22 cellular contexts compared by ENCODE assay signal in the genomic region with DNA sequence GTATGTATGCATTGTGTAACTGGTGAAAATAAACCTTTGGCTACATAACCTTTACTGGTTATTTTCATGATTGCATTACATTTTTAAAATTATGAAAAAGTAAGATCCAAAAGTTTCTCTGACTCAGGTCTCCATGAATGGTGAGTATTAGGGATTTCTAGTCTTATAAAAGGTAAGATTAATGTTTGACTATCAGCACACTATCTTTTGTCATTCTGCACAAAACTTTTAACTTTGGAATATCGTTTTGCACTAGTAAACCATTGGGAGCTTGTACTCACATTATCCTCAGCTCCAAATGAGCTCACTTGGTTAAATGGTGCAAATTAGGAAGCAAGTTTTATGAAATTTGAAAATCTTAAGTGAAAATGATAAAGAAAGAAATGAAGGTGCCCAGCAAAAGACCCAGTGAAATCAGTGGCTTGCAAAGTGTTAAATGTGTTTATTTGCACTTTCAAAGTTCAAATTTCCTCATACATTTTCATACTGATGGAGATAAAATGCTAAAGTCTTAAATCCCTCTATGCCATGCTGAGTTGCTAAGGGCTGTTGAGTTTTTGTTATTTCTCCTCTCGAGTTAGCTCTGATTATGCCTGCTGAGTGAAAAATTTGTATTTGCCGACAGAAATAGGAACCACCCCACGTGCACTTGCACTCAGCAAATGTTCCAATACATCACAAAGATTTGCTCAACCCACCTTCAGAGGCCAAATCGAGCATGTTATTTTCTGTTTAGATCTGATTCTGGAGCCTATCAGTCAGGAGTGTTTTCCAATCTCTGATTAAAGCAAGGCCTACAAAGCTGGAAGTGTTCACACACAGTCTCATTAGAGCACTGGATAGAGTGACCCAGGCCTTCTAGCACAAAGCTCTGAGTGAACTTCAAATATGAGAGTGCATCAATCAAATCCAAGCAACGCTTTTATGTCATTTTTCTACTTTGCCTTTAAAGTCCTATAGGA.
A peak's percentile ranks its signal among the peaks of the same experiment; 100 is the strongest.
DNase-seq lines count a peak whose midpoint lies in the region; ATAC-seq, FAIRE-seq and TF ChIP-seq lines count a peak whose summit lies in the region.
"Had no signal": no experiment of that assay in that cellular context is flagged by ENCODE, and none has a peak within 500 bp of the region (broad histone marks: within the 10 kb centered on the region; RNA-seq: fewer than 3 reads in every experiment).

No MANE protein-coding gene starts in this region.

- DNase-seq in GM23338 (ENCODE audit: low spot score) = no peak
- DNase-seq in Panc1 (ENCODE audit: low read depth, low spot score) = no peak
- DNase-seq in HepG2 (ENCODE audit: low spot score) = no peak
- no peak for DNase-seq in neuronal stem cell (ENCODE audit: low spot score)
- no peak for DNase-seq in upper lobe of left lung
- DNase-seq in HuH-7 (ENCODE audit: low spot score) = no peak
- no peak for DNase-seq in NCI-H128 (lab: John Stamatoyannopoulos, UW; ENCODE audit: unreplicated experiment)
- no peak for DNase-seq in stimulated activated CD4-positive, alpha-beta T cell treated with anti-CD3 and anti-CD28 coated beads, Interleukin-4, amount 100 ng/mL, for 1 hour
- DNase-seq: Calu3, HFFc6, MV-4-11, NCI-H1417, NCI-H187, NCI-H2107, NCI-H226, NCI-H526 treated with DMSO at 0.1 percent for 48 hours had no signal

- H3K27ac ChIP-seq in GM23338 (ENCODE audit: low read depth) = no peak overlapping the region
- peak overlapping the region; percentile 75 for H3K27ac ChIP-seq in Panc1 (ENCODE audit: low read length)
- no peak overlapping the region for H3K27ac ChIP-seq in HepG2 (ENCODE audit: extremely low read length, insufficient read depth, low read length)
- no peak overlapping the region for H3K27ac ChIP-seq in neuronal stem cell (replicated peaks; ENCODE audit: low read length)
- no peak overlapping the region for H3K27ac ChIP-seq in upper lobe of left lung
- H3K27ac ChIP-seq: KMS-11 had no signal

- H3K4me1 Mint-ChIP-seq in GM23338 = peaks cover 11% of the 10 kb centered on the region; the same call in 2 of the 3 replicates
- H3K4me1 Mint-ChIP-seq: CD4-positive, alpha-beta memory T cell had no signal

- POLR2A ChIA-PET in Panc1 (lab: Charles Lee) (interaction anchor here (0.6 kb wide), 1 partner anchor 84 kb away, joined by 4 read pairs; no protein-coding TSS in a partner anchor), HepG2 (lab: Yijun Ruan, JAX) (no interaction called here)

- H3F3A ChIP-seq in GM23338 (replicated peaks; ENCODE audit: low read depth) = no peaks in the 10 kb centered on the region

- intact Hi-C loops in Panc1 (cut with micrococcal nuclease; ENCODE audit: unreplicated experiment) = no loop called here
- intact Hi-C loops in HepG2 (cut with micrococcal nuclease; ENCODE audit: unreplicated experiment) = no loop called here

- H3K9ac ChIP-seq in HepG2 (ENCODE audit: insufficient read depth, low read depth, low read length) (no peak overlapping the region), neuronal stem cell (ENCODE audit: low read depth, low read length, poor library complexity) (no peak overlapping the region)
- H3K9ac ChIP-seq: KMS-11 had no signal

- in situ Hi-C loops in Panc1 (cut with HindIII; ENCODE audit: low pct_unique_long_range_greater_than_20kb, low sequenced_read_pairs) = no loop called here
- in situ Hi-C loops in HepG2 (cut with HindIII; ENCODE audit: extremely low pct_ligation_motif_present, low pct_unique_long_range_greater_than_20kb) = no loop called here

- H3K9me3 ChIP-seq in Panc1 (ENCODE audit: control insufficient read depth, insufficient read depth, low read depth, low read length) (peaks cover 3% of the 10 kb centered on the region; the same call in 1 of the 2 replicates), HepG2 (ENCODE audit: low read length) (no peaks in the 10 kb centered on the region), neuronal stem cell (replicated peaks in 1 of 2; ENCODE audit: control insufficient read depth in 2 of 2, insufficient read depth in 1 of 2, low read depth in 1 of 2, low read length in 2 of 2) (no peaks in the 10 kb centered on the region), upper lobe of left lung (no peaks in the 10 kb centered on the region)

- no peak overlapping the region for H3K18ac ChIP-seq in neuronal stem cell (ENCODE audit: low read length)

- FAIRE-seq in HepG2 (lab: Jason Lieb, UNC) = no peak
- FAIRE-seq: A204.1, H54, RCC 7860 had no signal

- WGBS in HepG2 (ENCODE audit: low lambda C conversion rate) = 12% methylated on average over 6 of the region's 6 CpGs
- no CpG with 5 or more reads among the region's 6 CpGs for WGBS in neuronal stem cell (ENCODE audit: extremely low coverage in 2 of 2, insufficient read length in 2 of 2, insufficient replicate concordance in 1 of 2), 2 donors
- WGBS in upper lobe of left lung, 2 donors = 54 to 60% methylated on average over 6 of the region's 6 CpGs

- H3K79me1 ChIP-seq in neuronal stem cell (ENCODE audit: low read depth, low read length) = no peaks in the 10 kb centered on the region

- no peak overlapping the region for H2BK15ac ChIP-seq in neuronal stem cell (ENCODE audit: low read length)

- no peak overlapping the region for H2BK12ac ChIP-seq in neuronal stem cell (ENCODE audit: low read length)

- H3K36me3 ChIP-seq in GM23338 (ENCODE audit: insufficient read depth) (no peaks in the 10 kb centered on the region), Panc1 (ENCODE audit: control insufficient read depth, insufficient read depth, low read length) (no peaks in the 10 kb centered on the region), HepG2 (replicated peaks in 1 of 2; ENCODE audit: control insufficient read depth in 1 of 2, insufficient read depth in 2 of 2, low read length in 2 of 2) (no peaks in the 10 kb centered on the region), neuronal stem cell (replicated peaks in 1 of 2; ENCODE audit: control insufficient read depth in 2 of 2, insufficient read depth in 2 of 2, low read length in 2 of 2) (no peaks in the 10 kb centered on the region), upper lobe of left lung (no peaks in the 10 kb centered on the region)

- no peak overlapping the region for H3K4ac ChIP-seq in neuronal stem cell (ENCODE audit: low read length)

- no peak overlapping the region for H3K4me2 ChIP-seq in GM23338
- H3K4me2 ChIP-seq in HepG2 (ENCODE audit: low read depth, low read length) = peak overlapping the region; percentile 25; the same call in 1 of the 2 replicates
- no peak overlapping the region for H3K4me2 ChIP-seq in neuronal stem cell (ENCODE audit: insufficient read depth, low read length, poor library complexity, severe bottlenecking)
- H3K4me2 ChIP-seq: KMS-11 had no signal

- no peak overlapping the region for H4K91ac ChIP-seq in neuronal stem cell (ENCODE audit: low read depth, low read length, poor library complexity)

- TF ChIP-seq RAD21 in HepG2 (CRISPR knock-in tag; IDR thresholded peaks at IDR 0.05) = no peak

- H3K27me3 ChIP-seq in GM23338 (ENCODE audit: insufficient read depth) (no peaks in the 10 kb centered on the region), Panc1 (ENCODE audit: control insufficient read depth, insufficient read depth, low read length) (no peaks in the 10 kb centered on the region), HepG2 (ENCODE audit: control insufficient read depth in 1 of 2, insufficient read depth in 2 of 2, low read length in 2 of 2) (no peaks in the 10 kb centered on the region), neuronal stem cell (ENCODE audit: control insufficient read depth in 3 of 3, insufficient read depth in 3 of 3, low read depth in 1 of 3, low read length in 3 of 3) (no peaks in the 10 kb centered on the region), upper lobe of left lung (no peaks in the 10 kb centered on the region)

- no peak overlapping the region for H3K14ac ChIP-seq in neuronal stem cell (ENCODE audit: low read length)

- H3K27ac Mint-ChIP-seq in GM23338 = no peak overlapping the region
- H3K27ac Mint-ChIP-seq: CD4-positive, alpha-beta memory T cell; HFFc6 had no signal

- no peaks in the 10 kb centered on the region for H4K20me1 ChIP-seq in GM23338 (replicated peaks; ENCODE audit: insufficient read depth)
- no peaks in the 10 kb centered on the region for H4K20me1 ChIP-seq in HepG2 (ENCODE audit: insufficient read depth, low read length)

- no peaks in the 10 kb centered on the region for H3K9me2 ChIP-seq in GM23338 (ENCODE audit: insufficient read depth)

- no peak for TF ChIP-seq POLR2A in HepG2 (IDR thresholded peaks at IDR 0.05; ENCODE audit: insufficient read depth in 1 of 2, low read depth in 2 of 2, low read length in 2 of 2)
- no peak for TF ChIP-seq POLR2A in upper lobe of left lung (IDR thresholded peaks at IDR 0.05)

- H3K23ac ChIP-seq in neuronal stem cell (ENCODE audit: low read depth, low read length, poor library complexity) = no peak overlapping the region

- H2BK120ac ChIP-seq in neuronal stem cell (ENCODE audit: low read depth, low read length) = no peak overlapping the region

- no peaks in the 10 kb centered on the region for H3K27me3 Mint-ChIP-seq in GM23338 (ENCODE audit: insufficient read depth, low read depth, poor library complexity)
- H3K27me3 Mint-ChIP-seq: CD4-positive, alpha-beta memory T cell had no signal

- no peaks in the 10 kb centered on the region for H3K9me3 Mint-ChIP-seq in GM23338

- H2BK5ac ChIP-seq in neuronal stem cell (ENCODE audit: low read length) = no peak overlapping the region

- no peak overlapping the region for H2AK5ac ChIP-seq in neuronal stem cell (ENCODE audit: low read depth, low read length)

- no peak overlapping the region for H3K4me3 Mint-ChIP-seq in GM23338
- H3K4me3 Mint-ChIP-seq: CD4-positive, alpha-beta memory T cell; HFFc6 had no signal

- H2AFZ ChIP-seq in GM23338 = peak overlapping the region; percentile 34; the same call in 1 of the 2 replicates
- H2AFZ ChIP-seq in HepG2 (ENCODE audit: low read length) = peak overlapping the region; percentile 57
- peak overlapping the region; percentile 58 for H2AFZ ChIP-seq in neuronal stem cell (ENCODE audit: low read length)

- H3K4me1 ChIP-seq in GM23338 (ENCODE audit: insufficient read depth) (no peaks in the 10 kb centered on the region), Panc1 (ENCODE audit: control insufficient read depth, insufficient read depth, low read length) (peaks cover 9% of the 10 kb centered on the region), HepG2 (ENCODE audit: insufficient read depth, low read length) (peaks cover 7% of the 10 kb centered on the region; the same call in 1 of the 2 replicates), neuronal stem cell (ENCODE audit: control insufficient read depth in 2 of 2, insufficient read depth in 1 of 2, low read depth in 1 of 2, low read length in 2 of 2) (no peaks in the 10 kb centered on the region), upper lobe of left lung (no peaks in the 10 kb centered on the region)

- CTCF ChIA-PET in Panc1 (lab: Charles Lee) (no interaction called here), HepG2 (lab: Yijun Ruan, JAX; ENCODE audit: low intra/inter-chr PET ratio, low total read pairs) (no interaction called here)

- no peak overlapping the region for H3K4me3 ChIP-seq in GM23338
- no peak overlapping the region for H3K4me3 ChIP-seq in Panc1 (ENCODE audit: low read depth in 2 of 2, low read length in 2 of 2)
- H3K4me3 ChIP-seq in HepG2 (replicated peaks in 1 of 3; ENCODE audit: insufficient read depth in 1 of 3, low read depth in 2 of 3, low read length in 3 of 3) = no peak overlapping the region
- H3K4me3 ChIP-seq in neuronal stem cell (ENCODE audit: low read length in 2 of 2) = no peak overlapping the region
- no peak overlapping the region for H3K4me3 ChIP-seq in upper lobe of left lung

- no peak overlapping the region for H4K8ac ChIP-seq in neuronal stem cell (ENCODE audit: low read depth, low read length)

- TF ChIP-seq CTCF in GM23338 (conservative IDR thresholded peaks at IDR 0.05; ENCODE audit: low read depth in 2 of 2) = no peak
- no peak for TF ChIP-seq CTCF in Panc1 (IDR thresholded peaks at IDR 0.05)
- no peak for TF ChIP-seq CTCF in HepG2 (CRISPR knock-in tag; IDR thresholded peaks at IDR 0.05)
- TF ChIP-seq CTCF in upper lobe of left lung (IDR thresholded peaks at IDR 0.05) = no peak

- TF ChIP-seq EP300 in HepG2 (IDR thresholded peaks at IDR 0.05; ENCODE audit: low read depth in 2 of 2, low read length in 2 of 2) (no peak), HepG2 (CRISPR knock-in tag; IDR thresholded peaks at IDR 0.05; ENCODE audit: borderline replicate concordance) (no peak), upper lobe of left lung (IDR thresholded peaks at IDR 0.05) (no peak)

- no TSS peak for BruUV-seq in Panc1 (replicated peaks; lab: Mats Ljungman, UMichigan)
- BruUV-seq in HepG2 (replicated peaks; lab: Mats Ljungman, UMichigan) = no TSS peak

- ATAC-seq in GM23338 = no peak
- ATAC-seq in Panc1 = peak; percentile 80
- no peak for ATAC-seq in HepG2
- no peak for ATAC-seq in upper lobe of left lung (ENCODE audit: low FRiP score in 2 of 2)
- ATAC-seq: Right ventricle myocardium inferior had no signal

- H3K36me3 Mint-ChIP-seq in GM23338 (ENCODE audit: low read depth) = no peaks in the 10 kb centered on the region
- H3K36me3 Mint-ChIP-seq: CD4-positive, alpha-beta memory T cell had no signal

- H3K79me2 ChIP-seq in GM23338 (replicated peaks; ENCODE audit: insufficient read depth) = no peaks in the 10 kb centered on the region
- no peaks in the 10 kb centered on the region for H3K79me2 ChIP-seq in HepG2 (ENCODE audit: insufficient read depth, low read length)
